2 cellular contexts compared by ENCODE assay signal in genomic region chr5:168549554-168549953, GRCh38.
A peak's percentile ranks its signal among the peaks of the same experiment; 100 is the strongest.
TF ChIP-seq lines count a peak whose summit lies in the region.

No MANE protein-coding gene starts in this region.

TF ChIP-seq in HepG2, 621 proteins besides CTCF, POLR2A, EP300 and RAD21:
- TF ChIP-seq ZNF24 (IDR thresholded peaks at IDR 0.05) (peak; percentile 21; the same call in 1 of the 2 replicates), FOXO1 (CRISPR knock-in tag; IDR thresholded peaks at IDR 0.05) (no peak)
TF ChIP-seq in HepG2: peak in this region for 1.

TF ChIP-seq in K562, 482 proteins besides CTCF, POLR2A, EP300 and RAD21:
- TF ChIP-seq ZNF124 (CRISPR knock-in tag; IDR thresholded peaks at IDR 0.05) (no peak), ZNF24 (IDR thresholded peaks at IDR 0.05) (peak; percentile 79)
TF ChIP-seq in K562: peak in this region for 1.
